ENCODE assay signal across 9 cellular contexts in the genomic region with DNA sequence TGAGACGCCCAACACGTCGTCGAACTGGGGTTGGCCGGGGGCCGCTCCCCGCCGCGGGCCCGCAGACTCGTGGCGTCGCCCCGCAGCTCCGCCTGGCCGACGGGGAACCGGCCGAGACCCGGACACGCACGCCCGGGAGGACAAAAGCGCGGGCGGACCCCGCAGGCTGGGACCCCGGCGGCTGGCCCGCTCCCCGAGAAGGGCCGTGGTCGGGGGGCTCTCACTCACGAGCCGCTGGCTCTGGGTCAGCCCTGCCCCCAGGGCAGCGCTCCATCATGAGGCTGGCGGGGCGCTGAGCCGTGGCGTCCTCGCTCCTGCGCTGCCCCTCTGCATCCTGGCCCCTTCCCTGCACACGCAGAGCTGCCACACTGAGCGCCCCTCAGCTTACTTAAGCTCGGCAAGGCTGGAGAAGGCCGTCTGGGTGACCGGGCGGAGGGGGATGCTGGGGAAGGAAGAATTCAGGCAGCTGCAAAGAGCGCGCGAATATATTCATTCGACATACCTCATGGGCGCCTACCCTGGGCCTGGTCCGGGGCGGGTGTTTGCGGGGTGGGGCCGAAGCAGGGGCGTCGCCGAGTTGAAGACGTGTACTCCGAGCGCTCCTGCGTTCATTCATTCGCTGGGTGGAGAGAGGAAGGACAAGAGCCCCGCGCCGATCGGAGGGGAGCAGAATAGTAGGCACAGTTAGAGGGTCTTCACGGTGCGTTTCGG. TPM values are rescaled to one million over a fixed set of nuclear protein-coding genes. Genes with fewer than 3 reads are reported as not detected.
A peak's percentile ranks its signal among the peaks of the same experiment; 100 is the strongest.
DNase-seq lines count a peak whose midpoint lies in the region; TF ChIP-seq lines count a peak whose summit lies in the region.
"Had no signal": no experiment of that assay in that cellular context is flagged by ENCODE, and none has a peak within 500 bp of the region (broad histone marks: within the 10 kb centered on the region; RNA-seq: fewer than 3 reads in every experiment).

No MANE protein-coding gene starts in this region.

- no peak for TF ChIP-seq POLR2A in uterus (IDR thresholded peaks at IDR 0.05)

- no peaks in the 10 kb centered on the region for H3K9me2 ChIP-seq in MM.1S (replicated peaks; ENCODE audit: insufficient read depth, low read length)

- no peaks in the 10 kb centered on the region for H3K27me3 ChIP-seq in MM.1S (replicated peaks; ENCODE audit: insufficient read depth, low read length)
- peaks cover 19% of the 10 kb centered on the region for H3K27me3 ChIP-seq in ectodermal cell (ENCODE audit: control insufficient read depth, insufficient read depth, low read length, poor library complexity, severe bottlenecking)
- H3K27me3 ChIP-seq in mononuclear cell (ENCODE audit: insufficient read depth, low read length) = peaks cover 40% of the 10 kb centered on the region
- H3K27me3 ChIP-seq in uterus = no peaks in the 10 kb centered on the region
- H3K27me3 ChIP-seq: BLaER1 treated with 17β-estradiol and CSF1 and Interleukin-3, amounts not matched to agents 10 nM and 100 nM had no signal

- no peak for TF ChIP-seq CTCF in MM.1S (IDR thresholded peaks at IDR 0.05; ENCODE audit: low read length)
- TF ChIP-seq CTCF in uterus (IDR thresholded peaks at IDR 0.05) = no peak

- H3F3A ChIP-seq in MM.1S (ENCODE audit: insufficient read depth, low read length) = no peaks in the 10 kb centered on the region

- H3K4me2 ChIP-seq in MM.1S (ENCODE audit: low read depth, low read length) = peak overlapping the region; percentile 40; the same call in 1 of the 2 replicates

- H3K36me3 ChIP-seq in MM.1S (replicated peaks; ENCODE audit: insufficient read depth, low read length) (no peaks in the 10 kb centered on the region), ectodermal cell (ENCODE audit: control insufficient read depth, insufficient read depth, low read length) (no peaks in the 10 kb centered on the region), uterus (no peaks in the 10 kb centered on the region)
- H3K36me3 ChIP-seq: BLaER1 treated with 17β-estradiol and CSF1 and Interleukin-3, amounts not matched to agents 10 nM and 100 nM had no signal

- DNase-seq in NCI-H82 (lab: John Stamatoyannopoulos, UW) (peak; percentile 39), NCI-H82 treated with DMSO at 0.1 percent for 48 hours (lab: John Stamatoyannopoulos, UW; ENCODE audit: unreplicated experiment) (no peak), MM.1S (no peak), uterus (peak; percentile 62 to 70), NCI-H1417 (lab: John Stamatoyannopoulos, UW) (no peak), COLO829 (ENCODE audit: low spot score) (no peak)

- no peaks in the 10 kb centered on the region for H3K9me3 ChIP-seq in MM.1S (replicated peaks; ENCODE audit: insufficient read depth, low read length)
- H3K9me3 ChIP-seq in ectodermal cell (ENCODE audit: control insufficient read depth, low read length) = no peaks in the 10 kb centered on the region
- no peaks in the 10 kb centered on the region for H3K9me3 ChIP-seq in mononuclear cell (ENCODE audit: low read depth, low read length)
- no peaks in the 10 kb centered on the region for H3K9me3 ChIP-seq in uterus

- peak overlapping the region; percentile 33; the same call in 1 of the 2 replicates for H3K4me3 ChIP-seq in MM.1S (ENCODE audit: low read length)
- peak overlapping the region; percentile 63 for H3K4me3 ChIP-seq in ectodermal cell (ENCODE audit: insufficient read depth, low read depth, low read length)
- H3K4me3 ChIP-seq in mononuclear cell (ENCODE audit: low read length) = peak overlapping the region; percentile 3
- H3K4me3 ChIP-seq in uterus = peak overlapping the region; percentile 50 to 62
- H3K4me3 ChIP-seq: BLaER1 treated with 17β-estradiol and CSF1 and Interleukin-3, amounts not matched to agents 10 nM and 100 nM had no signal

- peak overlapping the region; percentile 55; the same call in 1 of the 2 replicates for H2AFZ ChIP-seq in MM.1S (ENCODE audit: low read length)

- no peak overlapping the region for H3K9ac ChIP-seq in MM.1S (ENCODE audit: low read length)
- H3K9ac ChIP-seq: BLaER1 treated with 17β-estradiol and CSF1 and Interleukin-3, amounts not matched to agents 10 nM and 100 nM had no signal

- H3K4me1 ChIP-seq in MM.1S (ENCODE audit: low read length) = peaks cover 18% of the 10 kb centered on the region
- H3K4me1 ChIP-seq in ectodermal cell (ENCODE audit: control insufficient read depth, insufficient read depth, low read length) = peaks cover 2% of the 10 kb centered on the region
- H3K4me1 ChIP-seq in mononuclear cell (ENCODE audit: insufficient read depth, low read length) = peaks cover 22% of the 10 kb centered on the region
- peaks cover 4 to 10% of the 10 kb centered on the region in 2 donors for H3K4me1 ChIP-seq in uterus

- H3K27ac ChIP-seq in MM.1S (ENCODE audit: low read length) = no peak overlapping the region
- no peak overlapping the region for H3K27ac ChIP-seq in ectodermal cell (ENCODE audit: insufficient read depth, low read depth, low read length, poor library complexity, severe bottlenecking)
- peak overlapping the region; percentile 88 to 89 for H3K27ac ChIP-seq in uterus

- WGBS in ectodermal cell, 2 experiments = 11 to 16% methylated on average over 72 of the region's 72 CpGs

- intact Hi-C loops in uterus (cut with DNase I; ENCODE audit: low total_unique reads) = no loop called here

- H4K20me1 ChIP-seq in MM.1S (ENCODE audit: insufficient read depth, low read length) = no peaks in the 10 kb centered on the region
- H4K20me1 ChIP-seq: BLaER1 treated with 17β-estradiol and CSF1 and Interleukin-3, amounts not matched to agents 10 nM and 100 nM had no signal

- no peaks in the 10 kb centered on the region for H3K79me2 ChIP-seq in MM.1S (ENCODE audit: low read length)

RNA-seq across cellular contexts. Expression of a gene that starts 0.6 kb away (rescaled TPM):
- 43.0 TPM for polyA plus RNA-seq in ectodermal cell (2013, experiment 1 of 4)
- polyA plus RNA-seq in ectodermal cell (2013, experiment 2 of 4) = 40.2 TPM
- 29.5 TPM for polyA plus RNA-seq in ectodermal cell (2013, experiment 3 of 4)
- 33.0 TPM for polyA plus RNA-seq in ectodermal cell (2013, experiment 4 of 4)
- total RNA-seq in mononuclear cell = 1.5 TPM
- 10 to 100 TPM; 10.5 to 29.2 (median 24.1) TPM for total RNA-seq in uterus

RNA-seq across cellular contexts. Expression of a gene that starts 32.4 kb away (rescaled TPM):
- polyA plus RNA-seq in ectodermal cell (2013, experiment 1 of 4) = 0.31 TPM
- 0.14 TPM for polyA plus RNA-seq in ectodermal cell (2013, experiment 2 of 4)
- polyA plus RNA-seq in ectodermal cell (2013, experiment 3 of 4) = 0.16 TPM
- polyA plus RNA-seq in ectodermal cell (2013, experiment 4 of 4) = not detected
- total RNA-seq in mononuclear cell (not detected), uterus (under 1 TPM in 1 of 4 donors, not detected in 3; 0.21 TPM)

Comparison
In these comparisons a context has a peak if more than half of its experiments do, and no peak if none do; other contexts are left out.
1. DNase-seq: peak in NCI-H82 (single experiment) and uterus (2 of 2); none in NCI-H82 treated with DMSO at 0.1 percent for 48 hours (single experiment), MM.1S (single experiment), NCI-H1417 (0 of 3) and COLO829 (single experiment).
2. H3K27ac ChIP-seq: peak in uterus (2 of 2); none in MM.1S (single experiment) and ectodermal cell (single experiment).
3. H3K4me3 ChIP-seq: peak in every context shown above with its lines; median percentile 63 in ectodermal cell; 56 in uterus; 33 in MM.1S; 3 in mononuclear cell.